Comparison of ENCODE assay signal across 8 cellular contexts in genomic region chr19:11504502-11505031, GRCh38. TPM values are rescaled to one million over a fixed set of nuclear protein-coding genes. Genes with fewer than 3 reads are reported as not detected.
DNase-seq lines count a peak whose midpoint lies in the region; ATAC-seq, FAIRE-seq and TF ChIP-seq lines count a peak whose summit lies in the region.

No MANE protein-coding gene starts in this region.

- H3K36me3 ChIP-seq in PC-9 (ENCODE audit: low read depth), result no peaks in the 10 kb centered on the region
- H3K36me3 ChIP-seq in endothelial cell of umbilical vein (ENCODE audit: control insufficient read depth in 2 of 2, extremely low read depth in 1 of 2, insufficient read depth in 2 of 2, low read length in 2 of 2), result no peaks in the 10 kb centered on the region
- no peaks in the 10 kb centered on the region for H3K36me3 ChIP-seq in ovary

- CTCF ChIA-PET in PC-9 (lab: Charles Lee), result no interaction called here
- CTCF ChIA-PET in endothelial cell of umbilical vein (lab: Charles Lee), result no interaction called here

- peak overlapping the region; percentile 78 for H2AFZ ChIP-seq in PC-9
- H2AFZ ChIP-seq in endothelial cell of umbilical vein (ENCODE audit: low read depth, low read length), result peak overlapping the region; percentile 54

- DNase-seq in D341Med (ENCODE audit: low spot score), result peak; percentile 14
- DNase-seq in PC-9, result no peak
- DNase-seq in endothelial cell of umbilical vein (ENCODE audit: low read depth, low spot score), result no peak
- DNase-seq in ovary, result no peak
- DNase-seq in G401 (ENCODE audit: low spot score), result no peak
- no peak for DNase-seq in Kasumi-1 (lab: John Stamatoyannopoulos, UW)
- no peak for DNase-seq in GF-D8 (lab: John Stamatoyannopoulos, UW)

- H4K20me1 ChIP-seq in PC-9 (ENCODE audit: insufficient read depth) (no peaks in the 10 kb centered on the region), endothelial cell of umbilical vein (replicated peaks; ENCODE audit: control insufficient read depth, extremely low read depth, insufficient read depth, low read length) (no peaks in the 10 kb centered on the region)

- no peaks in the 10 kb centered on the region for H3K27me3 ChIP-seq in PC-9 (ENCODE audit: insufficient read depth, low read depth)
- no peaks in the 10 kb centered on the region for H3K27me3 ChIP-seq in endothelial cell of umbilical vein (ENCODE audit: control insufficient read depth in 2 of 2, insufficient read depth in 2 of 2, low read length in 2 of 2)
- H3K27me3 ChIP-seq in ovary, result no peaks in the 10 kb centered on the region

- H3K4me2 ChIP-seq in PC-9 (peak overlapping the region; percentile 99), endothelial cell of umbilical vein (ENCODE audit: insufficient read depth, low read length) (peak overlapping the region; percentile 89)

- peaks cover 8% of the 10 kb centered on the region; the same call in 1 of the 2 replicates for H3F3A ChIP-seq in PC-9 (ENCODE audit: insufficient read depth, low read depth)

- in situ Hi-C loops in G401 (cut with HindIII; ENCODE audit: low sequenced_read_pairs), result no loop called here

- peak overlapping the region; percentile 8 for H3K9ac ChIP-seq in endothelial cell of umbilical vein (replicated peaks; ENCODE audit: extremely low read depth, insufficient read depth, low read length)

- dilution Hi-C loops in endothelial cell of umbilical vein (cut with MboI; ENCODE audit: extremely low pct_ligation_motif_present, low sequenced_read_pairs), result no loop called here

- BruUV-seq in PC-9 (replicated peaks; lab: Mats Ljungman, UMichigan) (TSS peak; percentile 36), endothelial cell of umbilical vein (replicated peaks; lab: Mats Ljungman, UMichigan) (TSS peak; percentile 33)

- peaks cover 11% of the 10 kb centered on the region; the same call in 1 of the 2 replicates for H3K79me2 ChIP-seq in PC-9 (ENCODE audit: low read depth)
- H3K79me2 ChIP-seq in endothelial cell of umbilical vein (ENCODE audit: control insufficient read depth, insufficient read depth, low read length), result no peaks in the 10 kb centered on the region

- peaks cover 11% of the 10 kb centered on the region for H3K4me1 ChIP-seq in PC-9 (replicated peaks; ENCODE audit: insufficient read depth)
- H3K4me1 ChIP-seq in endothelial cell of umbilical vein (ENCODE audit: control insufficient read depth, extremely low read depth, insufficient read depth, low read length), result peaks cover 10% of the 10 kb centered on the region
- H3K4me1 ChIP-seq in ovary (ENCODE audit: insufficient read depth), result peaks cover 3% of the 10 kb centered on the region

- intact Hi-C loops in PC-9 (cut with micrococcal nuclease; ENCODE audit: unreplicated experiment) (loop anchor here (1.0 to 5.0 kb wide), 3 partner anchors 24 to 138 kb away; partner anchors contain the start of gene ELOF1), endothelial cell of umbilical vein (cut with micrococcal nuclease) (loop anchor here (1.0 kb wide), 2 partner anchors 25 to 55 kb away; partner anchors contain the start of genes ECSIT and ELOF1), ovary (cut with DNase I) (no loop called here)

- TF ChIP-seq CTCF in PC-9 (conservative IDR thresholded peaks at IDR 0.05) (no peak), endothelial cell of umbilical vein (IDR thresholded peaks at IDR 0.05; ENCODE audit: extremely low read depth in 1 of 2, insufficient read depth in 1 of 2, low read depth in 1 of 2, low read length in 2 of 2) (no peak), ovary (IDR thresholded peaks at IDR 0.05) (no peak)

- H3K9me2 ChIP-seq in PC-9 (ENCODE audit: insufficient read depth), result no peaks in the 10 kb centered on the region

- H3K4me3 ChIP-seq in PC-9 (peak overlapping the region; percentile 81), endothelial cell of umbilical vein (replicated peaks in 1 of 3; ENCODE audit: insufficient read depth in 1 of 3, low read depth in 1 of 3, low read length in 3 of 3) (peak overlapping the region; percentile 38 to 71 (median 71)), ovary (peak overlapping the region; percentile 91)

- no peak for TF ChIP-seq EP300 in ovary (IDR thresholded peaks at IDR 0.05)

- H3K9me3 ChIP-seq in PC-9 (ENCODE audit: insufficient read depth, low read depth) (no peaks in the 10 kb centered on the region), endothelial cell of umbilical vein (replicated peaks; ENCODE audit: control insufficient read depth, insufficient read depth, low read length) (no peaks in the 10 kb centered on the region), ovary (no peaks in the 10 kb centered on the region)

- no peak for ATAC-seq in GM18498 (IDR thresholded peaks at IDR 0.05; ENCODE audit: unreplicated experiment)

- H3K27ac ChIP-seq in PC-9, result peak overlapping the region; percentile 30; the same call in 1 of the 2 replicates
- peak overlapping the region; percentile 81 for H3K27ac ChIP-seq in endothelial cell of umbilical vein (ENCODE audit: insufficient read depth, low read depth, low read length)
- H3K27ac ChIP-seq in ovary, result peak overlapping the region in 1 of 2 donors; percentile 91

- 35 to 39% (median 39%) methylated on average over 7 of the region's 7 CpGs for WGBS in ovary, 3 donors

- POLR2A ChIA-PET in PC-9 (lab: Charles Lee; ENCODE audit: unreplicated experiment), result no interaction called here
- POLR2A ChIA-PET in endothelial cell of umbilical vein (lab: Charles Lee), result no interaction called here

- H3K9me1 ChIP-seq in endothelial cell of umbilical vein (replicated peaks; ENCODE audit: control insufficient read depth, extremely low read depth, insufficient read depth, low read length), result no peaks in the 10 kb centered on the region

- TF ChIP-seq POLR2A in endothelial cell of umbilical vein (IDR thresholded peaks at IDR 0.05; ENCODE audit: low read depth, low read length), result no peak
- TF ChIP-seq POLR2A in ovary (IDR thresholded peaks at IDR 0.05), result no peak

- peak; percentile 43 for FAIRE-seq in endothelial cell of umbilical vein (lab: Jason Lieb, UNC)

RNA-seq across cellular contexts. Expression of gene ZNF653, which starts 1.1 kb away (rescaled TPM):
- total RNA-seq in PC-9 (2021) (13.4 and 13.8 TPM in 2 replicates), endothelial cell of umbilical vein (7.0 and 9.8 TPM in 2 replicates), ovary (10 to 100 TPM in 6 of 7 donors, 1 to 10 TPM in 1; 7.7 to 16.8 (median 11.4) TPM)
- polyA plus RNA-seq in endothelial cell of umbilical vein (7.1 and 8.7 TPM in 2 replicates), ovary (1 to 10 TPM; 2.9 to 9.5 TPM)
- 8.4 and 10.9 TPM in 2 replicates for polyA plus RNA-seq in endothelial cell of umbilical vein (2011; cell fraction: cytosol; rRNA removed)
- 18.7 and 21.3 TPM in 2 replicates for polyA plus RNA-seq in endothelial cell of umbilical vein (2011; cell fraction: nucleus; rRNA removed)
- polyA plus RNA-seq in endothelial cell of umbilical vein (2012), result 5.3 and 5.9 TPM in 2 replicates
- 3.2 TPM in 2 replicates for polyA minus RNA-seq in endothelial cell of umbilical vein
- 4.7 TPM for polyA minus RNA-seq in endothelial cell of umbilical vein (2011; cell fraction: cytosol; rRNA and poly(A)+ RNA removed)
- polyA minus RNA-seq in endothelial cell of umbilical vein (2011; cell fraction: nucleus; rRNA and poly(A)+ RNA removed), result 5.5 and 7.1 TPM in 2 replicates
- 10.2 and 21.8 TPM in 2 replicates for total RNA-seq in G401 (2014; rRNA removed; shearing (Covaris generic))

RNA-seq across cellular contexts. Expression of gene ELAVL3, which starts 23.7 kb away (rescaled TPM):
- total RNA-seq in PC-9 (2021) (not detected in 2 replicates), endothelial cell of umbilical vein (0.07 TPM in 1 of 2 replicates, not detected in the other), ovary (not detected)
- polyA plus RNA-seq in endothelial cell of umbilical vein (not detected in 2 replicates), ovary (not detected)
- polyA plus RNA-seq in endothelial cell of umbilical vein (2011; cell fraction: cytosol; rRNA removed), result not detected in 2 replicates
- polyA plus RNA-seq in endothelial cell of umbilical vein (2011; cell fraction: nucleus; rRNA removed), result not detected in 2 replicates
- polyA plus RNA-seq in endothelial cell of umbilical vein (2012), result not detected in 2 replicates
- polyA minus RNA-seq in endothelial cell of umbilical vein, result not detected in 2 replicates
- not detected for polyA minus RNA-seq in endothelial cell of umbilical vein (2011; cell fraction: cytosol; rRNA and poly(A)+ RNA removed)
- polyA minus RNA-seq in endothelial cell of umbilical vein (2011; cell fraction: nucleus; rRNA and poly(A)+ RNA removed), result not detected in 2 replicates
- total RNA-seq in G401 (2014; rRNA removed; shearing (Covaris generic)), result 0.43 and 2.4 TPM in 2 replicates

RNA-seq across cellular contexts. Expression of gene ECSIT, which starts 24.4 kb away (rescaled TPM):
- total RNA-seq in PC-9 (2021) (42.4 and 43.0 TPM in 2 replicates), endothelial cell of umbilical vein (32.4 and 36.7 TPM in 2 replicates), ovary (10 to 100 TPM; 57.0 to 84.8 (median 58.2) TPM)
- polyA plus RNA-seq in endothelial cell of umbilical vein (47.2 and 54.0 TPM in 2 replicates), ovary (10 to 100 TPM; 16.3 to 73.1 TPM)
- 48.2 and 50.9 TPM in 2 replicates for polyA plus RNA-seq in endothelial cell of umbilical vein (2011; cell fraction: cytosol; rRNA removed)
- polyA plus RNA-seq in endothelial cell of umbilical vein (2011; cell fraction: nucleus; rRNA removed), result 40.3 and 48.2 TPM in 2 replicates
- polyA plus RNA-seq in endothelial cell of umbilical vein (2012), result 25.2 and 29.2 TPM in 2 replicates
- 39.8 and 43.5 TPM in 2 replicates for polyA minus RNA-seq in endothelial cell of umbilical vein
- polyA minus RNA-seq in endothelial cell of umbilical vein (2011; cell fraction: cytosol; rRNA and poly(A)+ RNA removed), result 43.4 TPM
- 7.8 and 9.1 TPM in 2 replicates for polyA minus RNA-seq in endothelial cell of umbilical vein (2011; cell fraction: nucleus; rRNA and poly(A)+ RNA removed)
- 104 and 109 TPM in 2 replicates for total RNA-seq in G401 (2014; rRNA removed; shearing (Covaris generic))

RNA-seq across cellular contexts. Expression of gene CNN1, which starts 34.1 kb away (rescaled TPM):
- total RNA-seq in PC-9 (2021) (0.44 TPM in 1 of 2 replicates, not detected in the other), endothelial cell of umbilical vein (not detected in 2 replicates), ovary (100 to 1,000 TPM in 1 of 7 donors, 10 to 100 TPM in 6; 13.9 to 485 (median 59.2) TPM)
- polyA plus RNA-seq in endothelial cell of umbilical vein (0.76 and 1.0 TPM in 2 replicates), ovary (100 to 1,000 TPM in 1 of 2 donors, 10 to 100 TPM in 1; 76.5 to 725 TPM)
- polyA plus RNA-seq in endothelial cell of umbilical vein (2011; cell fraction: cytosol; rRNA removed), result 0.61 and 0.68 TPM in 2 replicates
- 0.32 and 0.39 TPM in 2 replicates for polyA plus RNA-seq in endothelial cell of umbilical vein (2011; cell fraction: nucleus; rRNA removed)
- polyA plus RNA-seq in endothelial cell of umbilical vein (2012), result 0.16 and 0.57 TPM in 2 replicates
- polyA minus RNA-seq in endothelial cell of umbilical vein, result 0.32 and 0.38 TPM in 2 replicates
- not detected for polyA minus RNA-seq in endothelial cell of umbilical vein (2011; cell fraction: cytosol; rRNA and poly(A)+ RNA removed)
- not detected in 2 replicates for polyA minus RNA-seq in endothelial cell of umbilical vein (2011; cell fraction: nucleus; rRNA and poly(A)+ RNA removed)
- 28.0 and 34.3 TPM in 2 replicates for total RNA-seq in G401 (2014; rRNA removed; shearing (Covaris generic))

RNA-seq across cellular contexts. Expression of gene ELOF1, which starts 54.5 kb away (rescaled TPM):
- 65.5 and 68.7 TPM in 2 replicates for total RNA-seq in PC-9 (2021)
- total RNA-seq in endothelial cell of umbilical vein, result 39.4 and 49.9 TPM in 2 replicates
- 80.2 and 92.6 TPM in 2 replicates for polyA plus RNA-seq in endothelial cell of umbilical vein
- polyA plus RNA-seq in endothelial cell of umbilical vein (2011; cell fraction: cytosol; rRNA removed), result 62.7 and 66.4 TPM in 2 replicates
- polyA plus RNA-seq in endothelial cell of umbilical vein (2011; cell fraction: nucleus; rRNA removed), result 21.7 and 29.1 TPM in 2 replicates
- 52.9 and 56.2 TPM in 2 replicates for polyA plus RNA-seq in endothelial cell of umbilical vein (2012)
- polyA minus RNA-seq in endothelial cell of umbilical vein, result 28.1 and 28.4 TPM in 2 replicates
- 29.0 TPM for polyA minus RNA-seq in endothelial cell of umbilical vein (2011; cell fraction: cytosol; rRNA and poly(A)+ RNA removed)
- 7.7 and 8.8 TPM in 2 replicates for polyA minus RNA-seq in endothelial cell of umbilical vein (2011; cell fraction: nucleus; rRNA and poly(A)+ RNA removed)
- 10 to 100 TPM; 30.4 to 57.4 (median 49.5) TPM for total RNA-seq in ovary
- polyA plus RNA-seq in ovary, result 10 to 100 TPM; 39.4 to 49.1 TPM
- 54.0 and 57.8 TPM in 2 replicates for total RNA-seq in G401 (2014; rRNA removed; shearing (Covaris generic))

Comparison
In these comparisons a context has a peak if more than half of its experiments do, and no peak if none do; other contexts are left out.
1. intact Hi-C loops: an anchor here in PC-9 (1.0 to 5.0 kb wide) and endothelial cell of umbilical vein (1.0 kb wide); none called in ovary.